ENCODE assay signal across 18 cellular contexts in the genomic region with DNA sequence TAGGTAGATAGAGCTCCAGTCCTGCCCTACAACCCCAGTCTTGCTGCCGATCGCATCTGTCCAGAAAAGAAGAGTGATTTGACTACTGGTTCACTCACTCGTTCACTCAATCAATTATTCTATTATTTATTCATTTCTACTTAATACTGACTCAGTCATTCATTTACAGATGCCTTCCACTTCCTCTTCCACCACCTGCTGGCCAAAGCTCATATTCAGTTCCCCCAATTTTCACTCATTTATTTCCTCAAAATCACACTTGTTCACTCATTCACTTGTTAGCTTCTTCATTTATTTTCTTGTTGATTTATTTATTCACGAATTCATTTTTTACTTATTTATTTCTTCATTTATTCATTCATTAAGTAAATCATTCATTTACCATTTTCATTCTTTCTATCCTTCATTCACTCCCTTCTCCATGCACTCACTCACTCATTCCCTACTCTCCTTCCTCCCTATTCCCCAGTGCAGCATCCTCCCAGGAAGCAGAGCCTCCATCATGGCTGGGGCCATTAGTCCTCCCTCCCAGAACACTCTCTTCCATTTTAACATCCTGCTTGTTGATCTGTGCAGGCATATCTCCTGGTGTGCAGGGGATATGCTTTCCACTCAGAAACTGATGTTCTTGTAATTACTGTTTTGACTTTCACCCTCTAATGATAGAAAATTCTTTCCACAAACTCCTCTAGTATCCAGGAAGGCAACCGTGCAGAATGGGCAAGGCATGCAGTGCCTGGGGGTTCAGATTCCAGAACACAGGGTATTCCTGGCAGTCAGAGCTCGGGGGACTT.
DNase-seq lines count a peak whose midpoint lies in the region; ATAC-seq, FAIRE-seq and TF ChIP-seq lines count a peak whose summit lies in the region.
"Had no signal": no experiment of that assay in that cellular context is flagged by ENCODE, and none has a peak within 500 bp of the region (broad histone marks: within the 10 kb centered on the region; RNA-seq: fewer than 3 reads in every experiment).

No MANE protein-coding gene starts in this region.

- H3K4me3 Mint-ChIP-seq in astrocyte (ENCODE audit: unreplicated experiment) (no peak overlapping the region), glutamatergic neuron (ENCODE audit: unreplicated experiment) (no peak overlapping the region)
- H3K4me3 Mint-ChIP-seq: activated naive CD4-positive, alpha-beta T cell treated with anti-CD3 and anti-CD28 coated beads, Interleukin-2, amount 50 U/mL, for 24 hours; memory B cell; T-cell had no signal

- H3K9me3 ChIP-seq in cardiac muscle cell (ENCODE audit: low read depth) (no peaks in the 10 kb centered on the region), astrocyte (ENCODE audit: insufficient read depth, low read depth, low read length) (no peaks in the 10 kb centered on the region), psoas muscle (no peaks in the 10 kb centered on the region)
- H3K9me3 ChIP-seq: esophagus squamous epithelium had no signal

- H3K36me3 Mint-ChIP-seq in astrocyte (ENCODE audit: low read depth, unreplicated experiment) (peaks cover 1% of the 10 kb centered on the region), glutamatergic neuron (ENCODE audit: unreplicated experiment) (no peaks in the 10 kb centered on the region)
- H3K36me3 Mint-ChIP-seq: activated naive CD4-positive, alpha-beta T cell treated with anti-CD3 and anti-CD28 coated beads, Interleukin-2, amount 50 U/mL, for 24 hours; memory B cell; T-cell had no signal

- H4K20me1 ChIP-seq in astrocyte (ENCODE audit: insufficient read depth, low read length): no peaks in the 10 kb centered on the region

- no peak overlapping the region for H3K27ac ChIP-seq in cardiac muscle cell
- H3K27ac ChIP-seq in astrocyte (ENCODE audit: low read depth, low read length): no peak overlapping the region
- no peak overlapping the region for H3K27ac ChIP-seq in psoas muscle
- H3K27ac ChIP-seq: esophagus squamous epithelium, PC-9 had no signal

- H3K9ac ChIP-seq in astrocyte (ENCODE audit: low read length): no peak overlapping the region

- peak; percentile 37 for TF ChIP-seq CTCF in cardiac muscle cell (IDR thresholded peaks at IDR 0.05; ENCODE audit: low read depth, low read length)
- peak; percentile 28 for TF ChIP-seq CTCF in astrocyte (IDR thresholded peaks at IDR 0.05; ENCODE audit: insufficient read depth, low read depth, low read length)
- peak; percentile 45 for TF ChIP-seq CTCF in glutamatergic neuron (IDR thresholded peaks at IDR 0.05; ENCODE audit: partially characterized antibody, unreplicated experiment)
- no peak for TF ChIP-seq CTCF in psoas muscle (IDR thresholded peaks at IDR 0.05)

- H3K9me3 Mint-ChIP-seq in astrocyte (ENCODE audit: unreplicated experiment) (no peaks in the 10 kb centered on the region), glutamatergic neuron (ENCODE audit: unreplicated experiment) (peaks cover 3% of the 10 kb centered on the region)
- H3K9me3 Mint-ChIP-seq: activated naive CD4-positive, alpha-beta T cell treated with anti-CD3 and anti-CD28 coated beads, Interleukin-2, amount 50 U/mL, for 24 hours had no signal

- no peak overlapping the region for H2AFZ ChIP-seq in astrocyte (ENCODE audit: low read depth, low read length)
- H2AFZ ChIP-seq: PC-9 had no signal

- H3K4me1 Mint-ChIP-seq in astrocyte (ENCODE audit: low read depth, unreplicated experiment) (no peaks in the 10 kb centered on the region), glutamatergic neuron (ENCODE audit: low read depth, unreplicated experiment) (peaks cover 5% of the 10 kb centered on the region)
- H3K4me1 Mint-ChIP-seq: activated naive CD4-positive, alpha-beta T cell treated with anti-CD3 and anti-CD28 coated beads, Interleukin-2, amount 50 U/mL, for 24 hours; memory B cell; T-cell had no signal

- DNase-seq in cardiac muscle cell (ENCODE audit: low read depth in 1 of 2, low spot score in 1 of 2): peak in 1 of 2 donors; percentile 19
- no peak for DNase-seq in Right ventricle myocardium inferior (ENCODE audit: missing footprints)
- no peak for DNase-seq in astrocyte (ENCODE audit: low read depth)
- DNase-seq in glutamatergic neuron: no peak
- DNase-seq in cerebellum (ENCODE audit: low spot score): no peak
- DNase-seq in left colon: no peak
- DNase-seq in GM19239 (ENCODE audit: insufficient read length, low spot score): no peak
- no peak for DNase-seq in psoas muscle
- DNase-seq: activated CD8-positive, alpha-beta memory T cell treated with anti-CD3 and anti-CD28 coated beads, Interleukin-2, amount 50 U/mL, for 4 hours; DMS79; esophagus squamous epithelium; NCI-H1092; NCI-H345; PC-9; T-cell had no signal

- H3K27me3 Mint-ChIP-seq in astrocyte (ENCODE audit: low read depth, unreplicated experiment): peaks cover 11% of the 10 kb centered on the region
- H3K27me3 Mint-ChIP-seq in glutamatergic neuron (ENCODE audit: unreplicated experiment): peaks cover 3% of the 10 kb centered on the region

- H3K27me3 ChIP-seq in cardiac muscle cell: no peaks in the 10 kb centered on the region
- no peaks in the 10 kb centered on the region for H3K27me3 ChIP-seq in astrocyte (ENCODE audit: insufficient read depth, low read length)
- no peaks in the 10 kb centered on the region for H3K27me3 ChIP-seq in psoas muscle (ENCODE audit: insufficient read depth in 3 of 3, low read length in 2 of 3)
- H3K27me3 ChIP-seq: esophagus squamous epithelium had no signal

- no peaks in the 10 kb centered on the region for H3K4me1 ChIP-seq in cardiac muscle cell (ENCODE audit: low read depth)
- H3K4me1 ChIP-seq in astrocyte (ENCODE audit: insufficient read depth, low read length): no peaks in the 10 kb centered on the region
- no peaks in the 10 kb centered on the region for H3K4me1 ChIP-seq in psoas muscle

- H3K36me3 ChIP-seq in cardiac muscle cell: no peaks in the 10 kb centered on the region
- H3K36me3 ChIP-seq in astrocyte (ENCODE audit: insufficient read depth, low read length): no peaks in the 10 kb centered on the region
- H3K36me3 ChIP-seq in psoas muscle (ENCODE audit: insufficient read depth in 1 of 2, low read depth in 1 of 2): no peaks in the 10 kb centered on the region
- H3K36me3 ChIP-seq: esophagus squamous epithelium had no signal

- no peak for ATAC-seq in Right ventricle myocardium inferior
- no peak for ATAC-seq in left colon
- no peak for ATAC-seq in psoas muscle
- ATAC-seq: T-cell had no signal

- no peaks in the 10 kb centered on the region for H3K79me2 ChIP-seq in astrocyte (ENCODE audit: insufficient read depth, low read length)

- no peak overlapping the region for H3K4me2 ChIP-seq in astrocyte (ENCODE audit: low read length)
- H3K4me2 ChIP-seq: PC-9 had no signal

- no peak overlapping the region for H3K4me3 ChIP-seq in cardiac muscle cell
- no peak overlapping the region for H3K4me3 ChIP-seq in astrocyte (ENCODE audit: insufficient read depth, low read depth, low read length)
- H3K4me3 ChIP-seq in psoas muscle: no peak overlapping the region
- H3K4me3 ChIP-seq: esophagus squamous epithelium, GM12878, PC-9 had no signal

- intact Hi-C loops in Right ventricle myocardium inferior (cut with DNase I): no loop called here
- intact Hi-C loops in left colon (cut with DNase I, micrococcal nuclease): loop anchor here in 1 of 2 donors (10.0 kb wide), 1 partner anchor 515 kb away; no protein-coding TSS in a partner anchor
- intact Hi-C loops in psoas muscle (cut with DNase I): no loop called here

- H3K27ac Mint-ChIP-seq in astrocyte (ENCODE audit: unreplicated experiment): no peak overlapping the region
- no peak overlapping the region for H3K27ac Mint-ChIP-seq in glutamatergic neuron (ENCODE audit: unreplicated experiment)
- H3K27ac Mint-ChIP-seq: activated naive CD4-positive, alpha-beta T cell treated with anti-CD3 and anti-CD28 coated beads, Interleukin-2, amount 50 U/mL, for 24 hours; memory B cell; T-cell had no signal

- 84 to 87% (median 85%) methylated on average over 6 of the region's 6 CpGs for WGBS in psoas muscle, 3 donors

- FAIRE-seq in astrocyte (lab: Jason Lieb, UNC) (no peak), GM19239 (lab: Jason Lieb, UNC) (no peak)
- FAIRE-seq: GM12878 had no signal
